30 cellular contexts compared by ENCODE assay signal in the genomic region with DNA sequence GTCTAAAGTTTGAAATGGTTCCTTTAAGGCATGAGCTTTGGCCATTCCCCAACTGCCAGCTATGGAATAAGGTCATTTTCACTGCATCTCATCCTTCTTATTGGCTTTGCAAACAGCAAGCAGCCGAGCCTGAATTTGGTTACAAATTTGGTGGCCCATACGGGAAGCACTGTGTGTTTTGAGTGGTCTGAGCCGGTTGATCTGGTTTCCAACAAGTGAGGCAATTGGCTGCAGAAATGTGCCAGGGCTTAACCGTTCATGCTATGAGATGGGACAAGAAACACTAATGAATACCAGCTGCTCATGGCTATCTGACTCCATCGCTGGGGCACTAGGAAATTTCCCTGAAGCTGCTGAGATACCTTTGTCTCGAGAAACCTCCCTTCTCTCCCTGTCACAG. TPM values are rescaled to one million over a fixed set of nuclear protein-coding genes. Genes with fewer than 3 reads are reported as not detected.
"Had no signal": no experiment of that assay in that cellular context is flagged by ENCODE, and none has a peak within 500 bp of the region (broad histone marks: within the 10 kb centered on the region; RNA-seq: fewer than 3 reads in every experiment).

No MANE protein-coding gene starts in this region.

- H3K36me3 Mint-ChIP-seq: activated naive CD4-positive, alpha-beta T cell treated with anti-CD3 and anti-CD28 coated beads, Interleukin-2, amount 10 ng/mL, durations not matched to agents 7 days and 5 days; brain had no signal

- H3K27ac Mint-ChIP-seq: activated CD4-positive, alpha-beta memory T cell treated with anti-CD3 and anti-CD28 coated beads, Interleukin-2, amount 10 ng/mL, durations not matched to agents 7 days and 5 days; activated CD4-positive, alpha-beta T cell treated with anti-CD3 and anti-CD28 coated beads for 36 hours; activated CD4-positive, alpha-beta T cell treated with anti-CD3 and anti-CD28 coated beads, Interleukin-2, amount 10 ng/mL, durations not matched to agents 7 days and 5 days; activated naive CD4-positive, alpha-beta T cell treated with anti-CD3 and anti-CD28 coated beads, Interleukin-2, amount 10 ng/mL, durations not matched to agents 7 days and 5 days; activated naive CD8-positive, alpha-beta T cell treated with anti-CD3 and anti-CD28 coated beads, Interleukin-2, amount 10 ng/mL, durations not matched to agents 7 days and 5 days; activated T-cell treated with anti-CD3 and anti-CD28 coated beads, Interleukin-2, amount 50 U/mL, for 24 hours; activated T-cell treated with anti-CD3 and anti-CD28 coated beads, Interleukin-2, amount 50 U/mL, for 72 hours; brain had no signal

- H3K4me1 Mint-ChIP-seq: activated CD4-positive, alpha-beta T cell treated with anti-CD3 and anti-CD28 coated beads for 36 hours; activated CD4-positive, alpha-beta T cell treated with anti-CD3 and anti-CD28 coated beads, Interleukin-2, amount 10 ng/mL, durations not matched to agents 7 days and 5 days; activated naive CD4-positive, alpha-beta T cell treated with anti-CD3 and anti-CD28 coated beads, Interleukin-2, amount 10 ng/mL, durations not matched to agents 7 days and 5 days; activated naive CD8-positive, alpha-beta T cell treated with anti-CD3 and anti-CD28 coated beads, Interleukin-2, amount 10 ng/mL, durations not matched to agents 7 days and 5 days; brain; central memory CD8-positive, alpha-beta T cell had no signal

- DNase-seq: activated CD4-positive, alpha-beta memory T cell treated with anti-CD3 and anti-CD28 coated beads, Interleukin-2, amount 10 ng/mL, durations not matched to agents 7 days and 5 days; activated CD4-positive, alpha-beta T cell treated with anti-CD3 and anti-CD28 coated beads for 36 hours; activated CD4-positive, alpha-beta T cell treated with anti-CD3 and anti-CD28 coated beads, Interleukin-2, amount 10 ng/mL, durations not matched to agents 7 days and 5 days; activated CD4-positive, alpha-beta T cell treated with anti-CD3 and anti-CD28 coated beads, Interleukin-2, amount 50 U/mL, for 4 hours; activated CD4-positive, CD25-positive, alpha-beta regulatory T cell; activated CD4-positive, CD25-positive, alpha-beta regulatory T cell treated with anti-CD3 and anti-CD28 coated beads, Interleukin-2, amount 50 U/mL, for 72 hours; activated CD8-positive, alpha-beta memory T cell treated with anti-CD3 and anti-CD28 coated beads, Interleukin-2, amount 50 U/mL, for 48 hours; activated gamma-delta T cell; activated naive CD4-positive, alpha-beta T cell; activated naive CD4-positive, alpha-beta T cell treated with anti-CD3 and anti-CD28 coated beads, Interleukin-2, amount 10 ng/mL, durations not matched to agents 7 days and 5 days; activated naive CD8-positive, alpha-beta T cell treated with anti-CD3 and anti-CD28 coated beads, Interleukin-2, amount 10 ng/mL, durations not matched to agents 7 days and 5 days; activated T-cell treated with anti-CD3 and anti-CD28 coated beads for 4 hours; activated T-cell treated with anti-CD3 and anti-CD28 coated beads, Interleukin-2, amount 50 U/mL, for 24 hours; activated T-cell treated with anti-CD3 and anti-CD28 coated beads, Interleukin-2, amount 50 U/mL, for 72 hours; cortex of kidney; effector CD8-positive, alpha-beta T cell; foreskin melanocyte; T-helper 2 cell had no signal

- H3K4me3 Mint-ChIP-seq: activated CD4-positive, alpha-beta memory T cell treated with anti-CD3 and anti-CD28 coated beads, Interleukin-2, amount 10 ng/mL, durations not matched to agents 7 days and 5 days; activated CD4-positive, alpha-beta T cell treated with anti-CD3 and anti-CD28 coated beads for 36 hours; activated CD4-positive, alpha-beta T cell treated with anti-CD3 and anti-CD28 coated beads, Interleukin-2, amount 10 ng/mL, durations not matched to agents 7 days and 5 days; activated naive CD4-positive, alpha-beta T cell treated with anti-CD3 and anti-CD28 coated beads, Interleukin-2, amount 10 ng/mL, durations not matched to agents 7 days and 5 days; activated naive CD8-positive, alpha-beta T cell treated with anti-CD3 and anti-CD28 coated beads, Interleukin-2, amount 10 ng/mL, durations not matched to agents 7 days and 5 days; activated T-cell treated with anti-CD3 and anti-CD28 coated beads, Interleukin-2, amount 50 U/mL, for 24 hours; activated T-cell treated with anti-CD3 and anti-CD28 coated beads, Interleukin-2, amount 50 U/mL, for 72 hours; brain; central memory CD8-positive, alpha-beta T cell had no signal

- H3K36me3 ChIP-seq: ascending aorta had no signal

- ATAC-seq: activated CD4-positive, alpha-beta T cell treated with anti-CD3 and anti-CD28 coated beads for 36 hours; activated naive CD4-positive, alpha-beta T cell treated with anti-CD3 and anti-CD28 coated beads, Interleukin-2, amount 50 U/mL, for 72 hours; activated T-cell treated with anti-CD3 and anti-CD28 coated beads, Interleukin-2, amount 50 U/mL, for 72 hours; esophagus mucosa had no signal

- FAIRE-seq: bronchial epithelial cell, endometrium had no signal

- H3K27ac ChIP-seq: ascending aorta had no signal

- H3K27me3 ChIP-seq: ascending aorta had no signal

- H3K27me3 Mint-ChIP-seq: activated CD4-positive, alpha-beta memory T cell treated with anti-CD3 and anti-CD28 coated beads, Interleukin-2, amount 10 ng/mL, durations not matched to agents 7 days and 5 days had no signal

- H3K4me1 ChIP-seq: ascending aorta had no signal

- H3K4me3 ChIP-seq: ascending aorta had no signal

RNA-seq across cellular contexts. Expression of a gene that starts 9.3 kb away (rescaled TPM):
- total RNA-seq: activated CD4-positive, alpha-beta memory T cell treated with anti-CD3 and anti-CD28 coated beads, Interleukin-2, amount 10 ng/mL, durations not matched to agents 7 days and 5 days; activated CD4-positive, alpha-beta T cell treated with anti-CD3 and anti-CD28 coated beads for 36 hours; activated CD4-positive, alpha-beta T cell treated with anti-CD3 and anti-CD28 coated beads, Interleukin-2, amount 10 ng/mL, durations not matched to agents 7 days and 5 days; activated naive CD4-positive, alpha-beta T cell treated with anti-CD3 and anti-CD28 coated beads, Interleukin-2, amount 50 U/mL, for 72 hours; activated naive CD8-positive, alpha-beta T cell treated with anti-CD3 and anti-CD28 coated beads, Interleukin-2, amount 10 ng/mL, durations not matched to agents 7 days and 5 days; activated T-cell treated with anti-CD3 and anti-CD28 coated beads, Interleukin-2, amount 50 U/mL, for 72 hours; ascending aorta; bronchial epithelial cell; cardiac septum; cerebellum; dermis microvascular lymphatic vessel endothelial cell; epithelial cell of proximal tubule; esophagus mucosa; T-helper 1 cell treated with Interleukin-12 subunit alpha and Interleukin-12 subunit beta and Interleukin-4 antibody, amounts not matched to agents 30 ng/mL and 1 ng/mL, for 36 hours had no signal

RNA-seq across cellular contexts. Expression of a gene that starts 13.2 kb away (rescaled TPM):
- total RNA-seq: activated CD4-positive, alpha-beta memory T cell treated with anti-CD3 and anti-CD28 coated beads, Interleukin-2, amount 10 ng/mL, durations not matched to agents 7 days and 5 days; activated CD4-positive, alpha-beta T cell treated with anti-CD3 and anti-CD28 coated beads for 36 hours; activated CD4-positive, alpha-beta T cell treated with anti-CD3 and anti-CD28 coated beads, Interleukin-2, amount 10 ng/mL, durations not matched to agents 7 days and 5 days; activated naive CD4-positive, alpha-beta T cell treated with anti-CD3 and anti-CD28 coated beads, Interleukin-2, amount 50 U/mL, for 72 hours; activated naive CD8-positive, alpha-beta T cell treated with anti-CD3 and anti-CD28 coated beads, Interleukin-2, amount 10 ng/mL, durations not matched to agents 7 days and 5 days; activated T-cell treated with anti-CD3 and anti-CD28 coated beads, Interleukin-2, amount 50 U/mL, for 72 hours; ascending aorta; bronchial epithelial cell; cardiac septum; cerebellum; dermis microvascular lymphatic vessel endothelial cell; epithelial cell of proximal tubule; esophagus mucosa; T-helper 1 cell treated with Interleukin-12 subunit alpha and Interleukin-12 subunit beta and Interleukin-4 antibody, amounts not matched to agents 30 ng/mL and 1 ng/mL, for 36 hours had no signal

RNA-seq across cellular contexts. Expression of a gene that starts 26.0 kb away (rescaled TPM):
- total RNA-seq: activated T-cell treated with anti-CD3 and anti-CD28 coated beads, Interleukin-2, amount 50 U/mL, for 72 hours; bronchial epithelial cell; dermis microvascular lymphatic vessel endothelial cell had no signal

RNA-seq across cellular contexts. Expression of a gene that starts 47.6 kb away (rescaled TPM):
- total RNA-seq: activated CD4-positive, alpha-beta memory T cell treated with anti-CD3 and anti-CD28 coated beads, Interleukin-2, amount 10 ng/mL, durations not matched to agents 7 days and 5 days; activated CD4-positive, alpha-beta T cell treated with anti-CD3 and anti-CD28 coated beads for 36 hours; activated CD4-positive, alpha-beta T cell treated with anti-CD3 and anti-CD28 coated beads, Interleukin-2, amount 10 ng/mL, durations not matched to agents 7 days and 5 days; activated naive CD4-positive, alpha-beta T cell treated with anti-CD3 and anti-CD28 coated beads, Interleukin-2, amount 50 U/mL, for 72 hours; activated T-cell treated with anti-CD3 and anti-CD28 coated beads, Interleukin-2, amount 50 U/mL, for 72 hours; bronchial epithelial cell; T-helper 1 cell treated with Interleukin-12 subunit alpha and Interleukin-12 subunit beta and Interleukin-4 antibody, amounts not matched to agents 30 ng/mL and 1 ng/mL, for 36 hours had no signal
